8 cellular contexts compared by ENCODE assay signal in the genomic region with DNA sequence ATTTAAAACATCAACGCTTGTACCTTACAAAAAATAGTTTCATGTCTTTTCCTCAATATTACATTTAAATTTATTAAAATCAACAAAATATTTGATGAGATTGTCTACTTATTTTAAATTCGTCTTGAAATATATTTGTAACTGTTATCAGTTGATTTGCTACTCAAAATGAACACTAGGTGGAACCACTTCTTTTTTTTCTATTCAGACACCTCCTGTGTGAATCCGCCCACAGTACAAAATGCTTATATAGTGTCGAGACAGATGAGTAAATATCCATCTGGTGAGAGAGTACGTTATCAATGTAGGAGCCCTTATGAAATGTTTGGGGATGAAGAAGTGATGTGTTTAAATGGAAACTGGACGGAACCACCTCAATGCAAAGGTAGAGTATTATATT. TPM values are rescaled to one million over a fixed set of nuclear protein-coding genes. Genes with fewer than 3 reads are reported as not detected.
DNase-seq lines count a peak whose midpoint lies in the region; ATAC-seq and TF ChIP-seq lines count a peak whose summit lies in the region.
"Not testable (repeated sequence)": the region's sequence is repeated elsewhere in the genome, so short reads cannot be mapped to it uniquely, and the experiment has no call there.

No MANE protein-coding gene starts in this region.

- not testable (repeated sequence) for H3K4me3 Mint-ChIP-seq in endothelial cell (ENCODE audit: unreplicated experiment)

- H3K4me1 Mint-ChIP-seq in endothelial cell (ENCODE audit: unreplicated experiment), result not testable (repeated sequence)

- not testable (repeated sequence) for H3K4me3 ChIP-seq in Jurkat, Clone E6-1 (ENCODE audit: low read length)

- peak; percentile 63 for TF ChIP-seq CTCF in endothelial cell (IDR thresholded peaks at IDR 0.05; ENCODE audit: unreplicated experiment)

- not testable (repeated sequence) for H3K9me3 Mint-ChIP-seq in endothelial cell (ENCODE audit: unreplicated experiment)

- DNase-seq in COLO668 (lab: John Stamatoyannopoulos, UW; ENCODE audit: unreplicated experiment) (peak; percentile 11), NCI-H2196 (lab: John Stamatoyannopoulos, UW; ENCODE audit: unreplicated experiment) (peak; percentile 4), SK-N-DZ (ENCODE audit: low spot score) (peak; percentile 21), myocyte (ENCODE audit: low read depth) (peak; percentile 48)
- peak; percentile 11 for DNase-seq in Jurkat, Clone E6-1 (ENCODE audit: low read depth, low spot score)
- DNase-seq in endothelial cell (ENCODE audit: low spot score), result not testable (repeated sequence)

- H3K36me3 Mint-ChIP-seq in endothelial cell (ENCODE audit: low read depth, unreplicated experiment), result peaks cover 18% of the 10 kb centered on the region

- not testable (repeated sequence) for H3K27me3 Mint-ChIP-seq in endothelial cell (ENCODE audit: unreplicated experiment)

- ATAC-seq in GM18520 (IDR thresholded peaks at IDR 0.05; ENCODE audit: unreplicated experiment) (peak; percentile 68), HG02759 (IDR thresholded peaks at IDR 0.05; ENCODE audit: unreplicated experiment) (peak; percentile 86)

- not testable (repeated sequence) for H3K27ac Mint-ChIP-seq in endothelial cell (ENCODE audit: unreplicated experiment)

RNA-seq across cellular contexts. Expression of gene CFHR3, which starts 31.4 kb away (rescaled TPM):
- polyA plus RNA-seq in Jurkat, Clone E6-1 (2012; ENCODE audit: insufficient read depth, insufficient read length), result not detected
- 0.10 TPM in 1 of 2 replicates, not detected in the other for polyA plus RNA-seq in SK-N-DZ (2014; cell fraction: cytosol; rRNA removed)
- 1.1 and 1.3 TPM in 2 replicates for polyA plus RNA-seq in SK-N-DZ (2014; cell fraction: nucleus; rRNA removed)
- total RNA-seq in endothelial cell (ENCODE audit: unreplicated experiment) (not detected), myocyte (0.21 TPM in 1 of 2 replicates, not detected in the other)
- not detected for polyA plus RNA-seq in myocyte (2012)
